In the genomic region with DNA sequence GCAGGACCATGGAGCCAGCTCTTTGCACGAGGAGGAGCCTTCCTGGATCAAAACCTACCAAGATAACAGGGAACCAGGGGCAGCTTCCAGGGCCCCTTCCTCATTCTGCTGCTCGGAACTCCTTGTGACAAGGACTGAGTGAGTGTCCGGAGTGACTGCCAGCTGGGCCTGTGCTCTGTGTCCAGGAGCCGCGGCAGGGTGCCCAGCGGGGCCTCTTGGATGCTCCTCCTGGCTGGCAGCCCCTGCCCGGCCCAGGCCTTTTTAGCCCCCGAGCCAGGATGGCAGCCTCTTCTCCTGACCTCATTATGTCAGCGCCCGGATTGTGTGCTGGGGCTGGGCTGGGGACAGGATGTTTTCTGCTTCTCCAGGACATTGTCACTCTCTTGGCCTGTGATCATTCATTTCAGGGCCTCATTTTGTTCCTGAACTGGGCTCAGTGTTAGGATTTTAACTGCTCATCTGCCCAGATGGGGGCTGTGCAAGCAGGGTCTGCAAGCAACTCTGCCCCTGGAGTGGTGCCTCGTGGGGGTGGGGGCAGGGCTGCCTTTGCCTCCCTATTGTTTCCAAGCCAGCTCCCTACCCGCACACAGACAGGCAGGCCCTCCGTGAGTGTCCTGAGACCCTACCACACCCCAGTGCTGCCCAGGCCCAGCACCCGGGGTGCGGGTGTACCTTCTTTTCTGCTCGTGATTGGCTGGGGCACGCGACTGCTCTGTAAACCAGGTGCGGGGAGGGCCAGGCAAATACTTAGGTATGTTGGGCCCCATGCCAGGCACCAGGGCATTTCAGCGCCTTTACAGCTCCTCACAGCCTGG, we compare ENCODE assay signal across 11 cellular contexts.
DNase-seq lines count a peak whose midpoint lies in the region; ATAC-seq and TF ChIP-seq lines count a peak whose summit lies in the region.
"Had no signal": no experiment of that assay in that cellular context is flagged by ENCODE, and none has a peak within 500 bp of the region (broad histone marks: within the 10 kb centered on the region; RNA-seq: fewer than 3 reads in every experiment).

No MANE protein-coding gene starts in this region.

- intact Hi-C loops in testis (cut with DNase I; ENCODE audit: low total_unique reads): no loop called here

- H3K27me3 ChIP-seq in gastroesophageal sphincter (no peaks in the 10 kb centered on the region), testis (no peaks in the 10 kb centered on the region)

- no peak for TF ChIP-seq CTCF in gastroesophageal sphincter (IDR thresholded peaks at IDR 0.05)
- TF ChIP-seq CTCF in testis (IDR thresholded peaks at IDR 0.05): no peak

- H3K4me3 ChIP-seq in gastroesophageal sphincter (no peak overlapping the region), testis (no peak overlapping the region)

- TF ChIP-seq POLR2A in gastroesophageal sphincter (IDR thresholded peaks at IDR 0.05): no peak
- no peak for TF ChIP-seq POLR2A in testis (IDR thresholded peaks at IDR 0.05)

- DNase-seq in activated CD8-positive, alpha-beta memory T cell treated with anti-CD3 and anti-CD28 coated beads, Interleukin-2, amount 50 U/mL, for 48 hours: peak; percentile 37
- DNase-seq in mesenteric fat pad (ENCODE audit: low spot score) (peak; percentile 75), testis (peak; percentile 7), HuH-7 (ENCODE audit: low spot score) (no peak), epidermal melanocyte (ENCODE audit: insufficient read length, low spot score) (no peak), NAMALWA (ENCODE audit: low spot score) (no peak)
- DNase-seq: activated CD4-positive, alpha-beta T cell treated with anti-CD3 and anti-CD28 coated beads for 4 hours; activated naive CD4-positive, alpha-beta T cell treated with anti-CD3 and anti-CD28 coated beads, Interleukin-2, amount 10 ng/mL, durations not matched to agents 7 days and 5 days; Caco-2; dermis blood vessel endothelial cell had no signal

- H3K36me3 ChIP-seq in gastroesophageal sphincter (no peaks in the 10 kb centered on the region), testis (ENCODE audit: low read depth, missing control alignments) (no peaks in the 10 kb centered on the region)

- H3K9me3 ChIP-seq in gastroesophageal sphincter: peaks cover 0 to 7% (median 0%) of the 10 kb centered on the region in 3 donors
- no peaks in the 10 kb centered on the region for H3K9me3 ChIP-seq in testis
- H3K9me3 ChIP-seq: Caco-2 had no signal

- no peak for TF ChIP-seq EP300 in gastroesophageal sphincter (IDR thresholded peaks at IDR 0.05)

- ATAC-seq in gastroesophageal sphincter: peak; percentile 44

- WGBS in gastroesophageal sphincter (ENCODE audit: low coverage in 1 of 2), 2 donors: 20 to 48% methylated on average over 2 of the region's 20 CpGs
- 87 to 88% methylated on average over 6 to 20 of the region's 20 CpGs for WGBS in testis, 2 donors

- peaks cover 0 to 18% (median 0%) of the 10 kb centered on the region in 3 donors for H3K4me1 ChIP-seq in gastroesophageal sphincter
- H3K4me1 ChIP-seq in testis: no peaks in the 10 kb centered on the region
- H3K4me1 ChIP-seq: Caco-2 had no signal

- H3K27ac ChIP-seq in gastroesophageal sphincter: peak overlapping the region in 3 of 4 donors; percentile 0 to 64 (median 57)
- no peak overlapping the region for H3K27ac ChIP-seq in testis

Comparison
In these comparisons a context has a peak if more than half of its experiments do, and no peak if none do; other contexts are left out.
1. DNase-seq: peak in activated CD8-positive, alpha-beta memory T cell treated with anti-CD3 and anti-CD28 coated beads, Interleukin-2, amount 50 U/mL, for 48 hours (single experiment), mesenteric fat pad (single experiment) and testis (single experiment); none in HuH-7 (single experiment), epidermal melanocyte (single experiment) and NAMALWA (single experiment).
2. H3K27ac ChIP-seq: peak in gastroesophageal sphincter (3 of 4); none in testis (0 of 2).